17 cellular contexts compared by ENCODE assay signal in genomic region chr3:73026111-73026510, GRCh38. TPM values are rescaled to one million over a fixed set of nuclear protein-coding genes. Genes with fewer than 3 reads are reported as not detected.
A peak's percentile ranks its signal among the peaks of the same experiment; 100 is the strongest.
DNase-seq lines count a peak whose midpoint lies in the region; ATAC-seq and FAIRE-seq lines count a peak whose summit lies in the region.
"Had no signal": no experiment of that assay in that cellular context is flagged by ENCODE, and none has a peak within 500 bp of the region (broad histone marks: within the 10 kb centered on the region; RNA-seq: fewer than 3 reads in every experiment).

No MANE protein-coding gene starts in this region.

- H3K27ac ChIP-seq in angular gyrus (ENCODE audit: low read depth, low read length) = peak overlapping the region; percentile 97
- H3K27ac ChIP-seq: GM23248, SJSA1 had no signal

- DNase-seq in inferior parietal cortex (ENCODE audit: extremely low spot score) (peak; percentile 47), putamen (ENCODE audit: low spot score) (peak; percentile 12), dermis blood vessel endothelial cell (no peak), DMS79 (lab: John Stamatoyannopoulos, UW) (no peak)
- DNase-seq in NK-92 treated with Interleukin-12 subunit alpha and Interleukin-12 subunit beta, amount 100 ng/mL, for 24 hours (lab: John Stamatoyannopoulos, UW) = no peak
- DNase-seq: GM23248, KBM-7, NCI-H1436, NCI-H2029 treated with DMSO at 0.1 percent for 48 hours, NCI-H2171 treated with DMSO at 0.1 percent for 48 hours, NCI-H82 had no signal

- H3K4me1 Mint-ChIP-seq in activated T-helper 17 cell treated with anti-CD3 and anti-CD28 coated beads, Interleukin-2, amount 50 U/mL, for 72 hours = peaks cover 48% of the 10 kb centered on the region

- no peak for ATAC-seq in activated T-helper 17 cell treated with anti-CD3 and anti-CD28 coated beads, Interleukin-2, amount 50 U/mL, for 72 hours (replicated peaks)
- ATAC-seq: HCT116 had no signal

- no peak overlapping the region for H3K4me3 Mint-ChIP-seq in activated T-helper 17 cell treated with anti-CD3 and anti-CD28 coated beads, Interleukin-2, amount 50 U/mL, for 72 hours
- H3K4me3 Mint-ChIP-seq: CD14-positive monocyte had no signal

- peaks cover 42% of the 10 kb centered on the region for H3K36me3 Mint-ChIP-seq in activated T-helper 17 cell treated with anti-CD3 and anti-CD28 coated beads, Interleukin-2, amount 50 U/mL, for 72 hours (ENCODE audit: low read depth)

- no peaks in the 10 kb centered on the region for H3K27me3 Mint-ChIP-seq in activated T-helper 17 cell treated with anti-CD3 and anti-CD28 coated beads, Interleukin-2, amount 50 U/mL, for 72 hours

- FAIRE-seq in G401.6 (lab: Jason Lieb, UNC) = peak; percentile 19

- H3K9me3 Mint-ChIP-seq in activated T-helper 17 cell treated with anti-CD3 and anti-CD28 coated beads, Interleukin-2, amount 50 U/mL, for 72 hours = peaks cover 3% of the 10 kb centered on the region

- no peak overlapping the region for H3K27ac Mint-ChIP-seq in activated T-helper 17 cell treated with anti-CD3 and anti-CD28 coated beads, Interleukin-2, amount 50 U/mL, for 72 hours

RNA-seq across cellular contexts. Expression of gene PPP4R2, which starts 29.5 kb away (rescaled TPM):
- 73.9 and 91.4 TPM in 2 replicates for total RNA-seq in dermis blood vessel endothelial cell
- 10 to 100 TPM; 87.8 to 95.0 TPM for total RNA-seq in activated T-helper 17 cell treated with anti-CD3 and anti-CD28 coated beads, Interleukin-2, amount 50 U/mL, for 72 hours

RNA-seq across cellular contexts. Expression of gene EBLN2, which starts 35.3 kb away (rescaled TPM):
- total RNA-seq in dermis blood vessel endothelial cell = 5.2 and 9.7 TPM in 2 replicates
- total RNA-seq in activated T-helper 17 cell treated with anti-CD3 and anti-CD28 coated beads, Interleukin-2, amount 50 U/mL, for 72 hours = 1 to 10 TPM; 8.2 to 9.8 TPM

Comparison
In these comparisons a context has a peak if more than half of its experiments do, and no peak if none do; other contexts are left out.
1. DNase-seq: peak in inferior parietal cortex (single experiment) and putamen (single experiment); none in NK-92 treated with Interleukin-12 subunit alpha and Interleukin-12 subunit beta, amount 100 ng/mL, for 24 hours (single experiment), dermis blood vessel endothelial cell (single experiment) and DMS79 (single experiment).